Comparison of ENCODE assay signal across 12 cellular contexts in genomic region chr12:109797905-109798669, GRCh38. TPM values are rescaled to one million over a fixed set of nuclear protein-coding genes. Genes with fewer than 3 reads are reported as not detected.
DNase-seq lines count a peak whose midpoint lies in the region; ATAC-seq and TF ChIP-seq lines count a peak whose summit lies in the region.
"Had no signal": no experiment of that assay in that cellular context is flagged by ENCODE, and none has a peak within 500 bp of the region (broad histone marks: within the 10 kb centered on the region; RNA-seq: fewer than 3 reads in every experiment).

No MANE protein-coding gene starts in this region.

- peak; percentile 62 for TF ChIP-seq CTCF in 22Rv1 (IDR thresholded peaks at IDR 0.05)
- no peak for TF ChIP-seq CTCF in endothelial cell (IDR thresholded peaks at IDR 0.05; ENCODE audit: unreplicated experiment)
- no peak for TF ChIP-seq CTCF in omental fat pad (IDR thresholded peaks at IDR 0.05)

- H3K9me3 Mint-ChIP-seq in endothelial cell (ENCODE audit: unreplicated experiment), result no peaks in the 10 kb centered on the region

- H3K27ac ChIP-seq in 22Rv1, result no peak overlapping the region
- H3K27ac ChIP-seq: lower lobe of right lung, skin epidermis had no signal

- ATAC-seq in GM18519 (IDR thresholded peaks at IDR 0.05; ENCODE audit: low FRiP score, unreplicated experiment) (no peak), HG03439 (IDR thresholded peaks at IDR 0.05; ENCODE audit: unreplicated experiment) (no peak), omental fat pad (ENCODE audit: low FRiP score) (no peak)
- ATAC-seq: lower lobe of right lung had no signal

- H3K4me3 Mint-ChIP-seq in endothelial cell (ENCODE audit: unreplicated experiment), result no peak overlapping the region

- H3K27me3 Mint-ChIP-seq in endothelial cell (ENCODE audit: unreplicated experiment), result peaks cover 4% of the 10 kb centered on the region

- H3K27ac Mint-ChIP-seq in endothelial cell (ENCODE audit: unreplicated experiment), result no peak overlapping the region

- peaks cover 10% of the 10 kb centered on the region for H3K36me3 Mint-ChIP-seq in endothelial cell (ENCODE audit: low read depth, unreplicated experiment)

- peak; percentile 25 for DNase-seq in ELR (ENCODE audit: low read depth)
- DNase-seq in NOMO-1 treated with DMSO at 0.1 percent for 48 hours (lab: John Stamatoyannopoulos, UW; ENCODE audit: unreplicated experiment), result peak; percentile 89
- peak; percentile 43 for DNase-seq in endothelial cell (ENCODE audit: low spot score)
- DNase-seq in omental fat pad (ENCODE audit: low spot score), result no peak
- no peak for DNase-seq in HuH-7.5 (ENCODE audit: low spot score)
- DNase-seq: activated CD4-positive, alpha-beta T cell treated with anti-CD3 and anti-CD28 coated beads, Interleukin-2, amount 50 U/mL, for 1 hour; DMS153; lower lobe of right lung had no signal

- H3K4me1 Mint-ChIP-seq in endothelial cell (ENCODE audit: unreplicated experiment), result no peaks in the 10 kb centered on the region

RNA-seq across cellular contexts. Expression of gene TRPV4, which starts 35.1 kb away (rescaled TPM):
- total RNA-seq in endothelial cell (ENCODE audit: unreplicated experiment) (7.0 TPM), omental fat pad (1 to 10 TPM; 1.2 to 2.4 (median 1.6) TPM)

Comparison
In these comparisons a context has a peak if more than half of its experiments do, and no peak if none do; other contexts are left out.
1. DNase-seq: peak in ELR (single experiment), NOMO-1 treated with DMSO at 0.1 percent for 48 hours (single experiment) and endothelial cell (single experiment); none in omental fat pad (single experiment) and HuH-7.5 (single experiment).